ENCODE assay signal across 1 cellular context in the genomic region with DNA sequence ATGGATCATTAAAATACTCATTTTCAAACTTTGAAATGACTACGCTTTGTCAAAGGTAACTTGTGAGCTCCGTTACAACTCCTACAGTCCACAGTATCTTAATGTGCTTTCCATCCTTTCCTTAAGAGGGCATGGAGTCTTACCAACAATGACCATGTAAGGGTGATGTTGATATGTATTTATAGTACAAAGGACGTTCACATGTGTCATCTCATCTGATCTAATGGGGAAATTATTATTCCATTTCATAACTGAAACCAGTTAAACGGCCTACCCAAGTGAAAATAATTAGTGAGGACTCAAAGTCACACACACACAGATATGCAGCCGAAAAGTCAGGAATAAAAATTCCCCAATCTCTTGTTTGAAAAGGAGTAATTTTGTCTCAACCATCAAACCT.
A peak's percentile ranks its signal among the peaks of the same experiment; 100 is the strongest.
TF ChIP-seq lines count a peak whose summit lies in the region.

No MANE protein-coding gene starts in this region.

TF ChIP-seq in GM12878, 131 proteins besides CTCF, POLR2A, EP300 and RAD21 (continues in another document):
- TF ChIP-seq LARP7 (IDR thresholded peaks at IDR 0.05) (no peak), YY1 (IDR thresholded peaks at IDR 0.05; ENCODE audit: low read depth, low read length) (no peak), POLR2AphosphoS5 (IDR thresholded peaks at IDR 0.05; ENCODE audit: low read length) (no peak), SUPT20H (IDR thresholded peaks at IDR 0.05; ENCODE audit: borderline replicate concordance, control insufficient read depth, low read depth, low read length) (no peak), TCF3 (IDR thresholded peaks at IDR 0.05; ENCODE audit: borderline replicate concordance, insufficient read depth, low read depth, low read length) (no peak), IKZF1 (conservative IDR thresholded peaks at IDR 0.05) (peak; percentile 62), NFXL1 (IDR thresholded peaks at IDR 0.05; ENCODE audit: borderline replicate concordance) (no peak), CHD2 (IDR thresholded peaks at IDR 0.05; ENCODE audit: borderline replicate concordance, low read depth, low read length) (no peak), ETV6 (conservative IDR thresholded peaks at IDR 0.05 in 1 of 2, IDR thresholded peaks at IDR 0.05 in 1 of 2; ENCODE audit: borderline replicate concordance in 1 of 2, low read depth in 1 of 2) (no peak), DPF2 (IDR thresholded peaks at IDR 0.05) (0 out of 2 replicates have a peak, but pooled peaks have one; percentile 31), RFX5 (IDR thresholded peaks at IDR 0.05; ENCODE audit: low read depth, low read length) (no peak), CREM (IDR thresholded peaks at IDR 0.05; ENCODE audit: low read depth) (no peak), EGR1 (IDR thresholded peaks at IDR 0.05; ENCODE audit: borderline replicate concordance in 1 of 2, low read depth in 2 of 2, low read length in 2 of 2) (no peak), HDAC6 (IDR thresholded peaks at IDR 0.05; ENCODE audit: unreplicated experiment) (no peak), RCOR1 (conservative IDR thresholded peaks at IDR 0.05; ENCODE audit: low read depth, low read length) (no peak), CBX5 (IDR thresholded peaks at IDR 0.05; ENCODE audit: low read depth) (no peak), FOXM1 (IDR thresholded peaks at IDR 0.05; ENCODE audit: low read depth, low read length) (no peak), CHD4 (IDR thresholded peaks at IDR 0.05) (no peak), ZNF24 (IDR thresholded peaks at IDR 0.05) (no peak), JUNB (IDR thresholded peaks at IDR 0.05) (no peak; the same call in 1 of the 2 replicates), BMI1 (IDR thresholded peaks at IDR 0.05; ENCODE audit: borderline replicate concordance) (no peak), SUZ12 (IDR thresholded peaks at IDR 0.05; ENCODE audit: unreplicated experiment) (no peak), FOS (IDR thresholded peaks at IDR 0.05; ENCODE audit: borderline replicate concordance, extremely low read depth, insufficient read length) (no peak), NR2C2 (IDR thresholded peaks at IDR 0.05; ENCODE audit: borderline replicate concordance, control insufficient read depth, insufficient read length, low read depth) (no peak), MYC (IDR thresholded peaks at IDR 0.05; ENCODE audit: insufficient read depth, insufficient read length, insufficient replicate concordance, low read length, severe bottlenecking) (no peak), TCF12 (IDR thresholded peaks at IDR 0.05; ENCODE audit: low read depth, low read length) (no peak), PAX8 (IDR thresholded peaks at IDR 0.05) (no peak), IKZF2 (IDR thresholded peaks at IDR 0.05) (peak; percentile 62 to 64; a peak in 2 of 4 replicates), SPI1 (IDR thresholded peaks at IDR 0.05; ENCODE audit: borderline replicate concordance, insufficient read depth, low read depth, low read length) (no peak), IRF4 (IDR thresholded peaks at IDR 0.05; ENCODE audit: low read depth, low read length) (no peak), RUNX3 (IDR thresholded peaks at IDR 0.05; ENCODE audit: low read length) (no peak)
- TF ChIP-seq, protein P1, sequence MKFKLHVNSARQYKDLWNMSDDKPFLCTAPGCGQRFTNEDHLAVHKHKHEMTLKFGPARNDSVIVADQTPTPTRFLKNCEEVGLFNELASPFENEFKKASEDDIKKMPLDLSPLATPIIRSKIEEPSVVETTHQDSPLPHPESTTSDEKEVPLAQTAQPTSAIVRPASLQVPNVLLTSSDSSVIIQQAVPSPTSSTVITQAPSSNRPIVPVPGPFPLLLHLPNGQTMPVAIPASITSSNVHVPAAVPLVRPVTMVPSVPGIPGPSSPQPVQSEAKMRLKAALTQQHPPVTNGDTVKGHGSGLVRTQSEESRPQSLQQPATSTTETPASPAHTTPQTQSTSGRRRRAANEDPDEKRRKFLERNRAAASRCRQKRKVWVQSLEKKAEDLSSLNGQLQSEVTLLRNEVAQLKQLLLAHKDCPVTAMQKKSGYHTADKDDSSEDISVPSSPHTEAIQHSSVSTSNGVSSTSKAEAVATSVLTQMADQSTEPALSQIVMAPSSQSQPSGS (IDR thresholded peaks at IDR 0.05; ENCODE audit: low read length) = no peak
- TF ChIP-seq, protein P2, sequence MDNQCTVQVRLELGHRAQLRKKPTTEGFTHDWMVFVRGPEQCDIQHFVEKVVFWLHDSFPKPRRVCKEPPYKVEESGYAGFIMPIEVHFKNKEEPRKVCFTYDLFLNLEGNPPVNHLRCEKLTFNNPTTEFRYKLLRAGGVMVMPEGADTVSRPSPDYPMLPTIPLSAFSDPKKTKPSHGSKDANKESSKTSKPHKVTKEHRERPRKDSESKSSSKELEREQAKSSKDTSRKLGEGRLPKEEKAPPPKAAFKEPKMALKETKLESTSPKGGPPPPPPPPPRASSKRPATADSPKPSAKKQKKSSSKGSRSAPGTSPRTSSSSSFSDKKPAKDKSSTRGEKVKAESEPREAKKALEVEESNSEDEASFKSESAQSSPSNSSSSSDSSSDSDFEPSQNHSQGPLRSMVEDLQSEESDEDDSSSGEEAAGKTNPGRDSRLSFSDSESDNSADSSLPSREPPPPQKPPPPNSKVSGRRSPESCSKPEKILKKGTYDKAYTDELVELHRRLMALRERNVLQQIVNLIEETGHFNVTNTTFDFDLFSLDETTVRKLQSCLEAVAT (IDR thresholded peaks at IDR 0.05) = no peak
- TF ChIP-seq, protein P3, sequence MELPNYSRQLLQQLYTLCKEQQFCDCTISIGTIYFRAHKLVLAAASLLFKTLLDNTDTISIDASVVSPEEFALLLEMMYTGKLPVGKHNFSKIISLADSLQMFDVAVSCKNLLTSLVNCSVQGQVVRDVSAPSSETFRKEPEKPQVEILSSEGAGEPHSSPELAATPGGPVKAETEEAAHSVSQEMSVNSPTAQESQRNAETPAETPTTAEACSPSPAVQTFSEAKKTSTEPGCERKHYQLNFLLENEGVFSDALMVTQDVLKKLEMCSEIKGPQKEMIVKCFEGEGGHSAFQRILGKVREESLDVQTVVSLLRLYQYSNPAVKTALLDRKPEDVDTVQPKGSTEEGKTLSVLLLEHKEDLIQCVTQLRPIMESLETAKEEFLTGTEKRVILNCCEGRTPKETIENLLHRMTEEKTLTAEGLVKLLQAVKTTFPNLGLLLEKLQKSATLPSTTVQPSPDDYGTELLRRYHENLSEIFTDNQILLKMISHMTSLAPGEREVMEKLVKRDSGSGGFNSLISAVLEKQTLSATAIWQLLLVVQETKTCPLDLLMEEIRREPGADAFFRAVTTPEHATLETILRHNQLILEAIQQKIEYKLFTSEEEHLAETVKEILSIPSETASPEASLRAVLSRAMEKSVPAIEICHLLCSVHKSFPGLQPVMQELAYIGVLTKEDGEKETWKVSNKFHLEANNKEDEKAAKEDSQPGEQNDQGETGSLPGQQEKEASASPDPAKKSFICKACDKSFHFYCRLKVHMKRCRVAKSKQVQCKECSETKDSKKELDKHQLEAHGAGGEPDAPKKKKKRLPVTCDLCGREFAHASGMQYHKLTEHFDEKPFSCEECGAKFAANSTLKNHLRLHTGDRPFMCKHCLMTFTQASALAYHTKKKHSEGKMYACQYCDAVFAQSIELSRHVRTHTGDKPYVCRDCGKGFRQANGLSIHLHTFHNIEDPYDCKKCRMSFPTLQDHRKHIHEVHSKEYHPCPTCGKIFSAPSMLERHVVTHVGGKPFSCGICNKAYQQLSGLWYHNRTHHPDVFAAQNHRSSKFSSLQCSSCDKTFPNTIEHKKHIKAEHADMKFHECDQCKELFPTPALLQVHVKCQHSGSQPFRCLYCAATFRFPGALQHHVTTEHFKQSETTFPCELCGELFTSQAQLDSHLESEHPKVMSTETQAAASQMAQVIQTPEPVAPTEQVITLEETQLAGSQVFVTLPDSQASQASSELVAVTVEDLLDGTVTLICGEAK (IDR thresholded peaks at IDR 0.05; ENCODE audit: borderline replicate concordance) = no peak
- TF ChIP-seq, protein P4, sequence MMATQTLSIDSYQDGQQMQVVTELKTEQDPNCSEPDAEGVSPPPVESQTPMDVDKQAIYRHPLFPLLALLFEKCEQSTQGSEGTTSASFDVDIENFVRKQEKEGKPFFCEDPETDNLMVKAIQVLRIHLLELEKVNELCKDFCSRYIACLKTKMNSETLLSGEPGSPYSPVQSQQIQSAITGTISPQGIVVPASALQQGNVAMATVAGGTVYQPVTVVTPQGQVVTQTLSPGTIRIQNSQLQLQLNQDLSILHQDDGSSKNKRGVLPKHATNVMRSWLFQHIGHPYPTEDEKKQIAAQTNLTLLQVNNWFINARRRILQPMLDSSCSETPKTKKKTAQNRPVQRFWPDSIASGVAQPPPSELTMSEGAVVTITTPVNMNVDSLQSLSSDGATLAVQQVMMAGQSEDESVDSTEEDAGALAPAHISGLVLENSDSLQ (IDR thresholded peaks at IDR 0.05) = no peak
- TF ChIP-seq, protein P5, sequence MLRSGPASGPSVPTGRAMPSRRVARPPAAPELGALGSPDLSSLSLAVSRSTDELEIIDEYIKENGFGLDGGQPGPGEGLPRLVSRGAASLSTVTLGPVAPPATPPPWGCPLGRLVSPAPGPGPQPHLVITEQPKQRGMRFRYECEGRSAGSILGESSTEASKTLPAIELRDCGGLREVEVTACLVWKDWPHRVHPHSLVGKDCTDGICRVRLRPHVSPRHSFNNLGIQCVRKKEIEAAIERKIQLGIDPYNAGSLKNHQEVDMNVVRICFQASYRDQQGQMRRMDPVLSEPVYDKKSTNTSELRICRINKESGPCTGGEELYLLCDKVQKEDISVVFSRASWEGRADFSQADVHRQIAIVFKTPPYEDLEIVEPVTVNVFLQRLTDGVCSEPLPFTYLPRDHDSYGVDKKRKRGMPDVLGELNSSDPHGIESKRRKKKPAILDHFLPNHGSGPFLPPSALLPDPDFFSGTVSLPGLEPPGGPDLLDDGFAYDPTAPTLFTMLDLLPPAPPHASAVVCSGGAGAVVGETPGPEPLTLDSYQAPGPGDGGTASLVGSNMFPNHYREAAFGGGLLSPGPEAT (IDR thresholded peaks at IDR 0.05; ENCODE audit: low read depth) = peak; percentile 52; the same call in 1 of the 2 replicates
- TF ChIP-seq, protein P6, sequence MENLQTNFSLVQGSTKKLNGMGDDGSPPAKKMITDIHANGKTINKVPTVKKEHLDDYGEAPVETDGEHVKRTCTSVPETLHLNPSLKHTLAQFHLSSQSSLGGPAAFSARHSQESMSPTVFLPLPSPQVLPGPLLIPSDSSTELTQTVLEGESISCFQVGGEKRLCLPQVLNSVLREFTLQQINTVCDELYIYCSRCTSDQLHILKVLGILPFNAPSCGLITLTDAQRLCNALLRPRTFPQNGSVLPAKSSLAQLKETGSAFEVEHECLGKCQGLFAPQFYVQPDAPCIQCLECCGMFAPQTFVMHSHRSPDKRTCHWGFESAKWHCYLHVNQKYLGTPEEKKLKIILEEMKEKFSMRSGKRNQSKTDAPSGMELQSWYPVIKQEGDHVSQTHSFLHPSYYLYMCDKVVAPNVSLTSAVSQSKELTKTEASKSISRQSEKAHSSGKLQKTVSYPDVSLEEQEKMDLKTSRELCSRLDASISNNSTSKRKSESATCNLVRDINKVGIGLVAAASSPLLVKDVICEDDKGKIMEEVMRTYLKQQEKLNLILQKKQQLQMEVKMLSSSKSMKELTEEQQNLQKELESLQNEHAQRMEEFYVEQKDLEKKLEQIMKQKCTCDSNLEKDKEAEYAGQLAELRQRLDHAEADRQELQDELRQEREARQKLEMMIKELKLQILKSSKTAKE (IDR thresholded peaks at IDR 0.05; ENCODE audit: low read depth, poor library complexity, severe bottlenecking) = no peak
- TF ChIP-seq, protein P7, sequence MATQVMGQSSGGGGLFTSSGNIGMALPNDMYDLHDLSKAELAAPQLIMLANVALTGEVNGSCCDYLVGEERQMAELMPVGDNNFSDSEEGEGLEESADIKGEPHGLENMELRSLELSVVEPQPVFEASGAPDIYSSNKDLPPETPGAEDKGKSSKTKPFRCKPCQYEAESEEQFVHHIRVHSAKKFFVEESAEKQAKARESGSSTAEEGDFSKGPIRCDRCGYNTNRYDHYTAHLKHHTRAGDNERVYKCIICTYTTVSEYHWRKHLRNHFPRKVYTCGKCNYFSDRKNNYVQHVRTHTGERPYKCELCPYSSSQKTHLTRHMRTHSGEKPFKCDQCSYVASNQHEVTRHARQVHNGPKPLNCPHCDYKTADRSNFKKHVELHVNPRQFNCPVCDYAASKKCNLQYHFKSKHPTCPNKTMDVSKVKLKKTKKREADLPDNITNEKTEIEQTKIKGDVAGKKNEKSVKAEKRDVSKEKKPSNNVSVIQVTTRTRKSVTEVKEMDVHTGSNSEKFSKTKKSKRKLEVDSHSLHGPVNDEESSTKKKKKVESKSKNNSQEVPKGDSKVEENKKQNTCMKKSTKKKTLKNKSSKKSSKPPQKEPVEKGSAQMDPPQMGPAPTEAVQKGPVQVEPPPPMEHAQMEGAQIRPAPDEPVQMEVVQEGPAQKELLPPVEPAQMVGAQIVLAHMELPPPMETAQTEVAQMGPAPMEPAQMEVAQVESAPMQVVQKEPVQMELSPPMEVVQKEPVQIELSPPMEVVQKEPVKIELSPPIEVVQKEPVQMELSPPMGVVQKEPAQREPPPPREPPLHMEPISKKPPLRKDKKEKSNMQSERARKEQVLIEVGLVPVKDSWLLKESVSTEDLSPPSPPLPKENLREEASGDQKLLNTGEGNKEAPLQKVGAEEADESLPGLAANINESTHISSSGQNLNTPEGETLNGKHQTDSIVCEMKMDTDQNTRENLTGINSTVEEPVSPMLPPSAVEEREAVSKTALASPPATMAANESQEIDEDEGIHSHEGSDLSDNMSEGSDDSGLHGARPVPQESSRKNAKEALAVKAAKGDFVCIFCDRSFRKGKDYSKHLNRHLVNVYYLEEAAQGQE (IDR thresholded peaks at IDR 0.05; ENCODE audit: low read depth, low read length) = no peak
- TF ChIP-seq, protein P8, sequence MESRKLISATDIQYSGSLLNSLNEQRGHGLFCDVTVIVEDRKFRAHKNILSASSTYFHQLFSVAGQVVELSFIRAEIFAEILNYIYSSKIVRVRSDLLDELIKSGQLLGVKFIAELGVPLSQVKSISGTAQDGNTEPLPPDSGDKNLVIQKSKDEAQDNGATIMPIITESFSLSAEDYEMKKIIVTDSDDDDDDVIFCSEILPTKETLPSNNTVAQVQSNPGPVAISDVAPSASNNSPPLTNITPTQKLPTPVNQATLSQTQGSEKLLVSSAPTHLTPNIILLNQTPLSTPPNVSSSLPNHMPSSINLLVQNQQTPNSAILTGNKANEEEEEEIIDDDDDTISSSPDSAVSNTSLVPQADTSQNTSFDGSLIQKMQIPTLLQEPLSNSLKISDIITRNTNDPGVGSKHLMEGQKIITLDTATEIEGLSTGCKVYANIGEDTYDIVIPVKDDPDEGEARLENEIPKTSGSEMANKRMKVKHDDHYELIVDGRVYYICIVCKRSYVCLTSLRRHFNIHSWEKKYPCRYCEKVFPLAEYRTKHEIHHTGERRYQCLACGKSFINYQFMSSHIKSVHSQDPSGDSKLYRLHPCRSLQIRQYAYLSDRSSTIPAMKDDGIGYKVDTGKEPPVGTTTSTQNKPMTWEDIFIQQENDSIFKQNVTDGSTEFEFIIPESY (IDR thresholded peaks at IDR 0.05) = no peak
- TF ChIP-seq, protein P9, sequence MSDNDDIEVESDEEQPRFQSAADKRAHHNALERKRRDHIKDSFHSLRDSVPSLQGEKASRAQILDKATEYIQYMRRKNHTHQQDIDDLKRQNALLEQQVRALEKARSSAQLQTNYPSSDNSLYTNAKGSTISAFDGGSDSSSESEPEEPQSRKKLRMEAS (IDR thresholded peaks at IDR 0.05; ENCODE audit: low read depth, low read length) = no peak
